3 cellular contexts compared by ENCODE assay signal in the genomic region with DNA sequence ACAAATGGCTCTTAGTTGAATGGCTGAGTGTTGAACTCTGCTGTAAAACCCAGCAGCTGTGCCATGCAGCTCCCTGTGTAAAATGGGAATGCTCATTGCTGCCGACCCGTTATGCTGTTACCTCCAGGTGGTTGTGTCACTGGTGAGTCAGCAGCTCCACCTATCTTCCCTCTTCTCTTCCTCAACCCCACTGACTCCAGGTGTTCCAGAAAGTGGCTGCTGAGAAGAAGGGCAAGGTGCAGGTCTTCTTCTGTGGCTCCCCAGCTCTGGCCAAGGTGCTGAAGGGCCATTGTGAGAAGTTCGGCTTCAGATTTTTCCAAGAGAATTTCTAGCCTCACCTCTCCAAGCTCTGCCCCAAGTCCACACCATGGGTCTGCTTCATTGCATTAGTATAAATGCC.
TF ChIP-seq lines count a peak whose summit lies in the region.

No MANE protein-coding gene starts in this region.

TF ChIP-seq in SK-N-SH, 30 proteins besides CTCF, POLR2A, EP300 and RAD21:
- TF ChIP-seq, protein P1, sequence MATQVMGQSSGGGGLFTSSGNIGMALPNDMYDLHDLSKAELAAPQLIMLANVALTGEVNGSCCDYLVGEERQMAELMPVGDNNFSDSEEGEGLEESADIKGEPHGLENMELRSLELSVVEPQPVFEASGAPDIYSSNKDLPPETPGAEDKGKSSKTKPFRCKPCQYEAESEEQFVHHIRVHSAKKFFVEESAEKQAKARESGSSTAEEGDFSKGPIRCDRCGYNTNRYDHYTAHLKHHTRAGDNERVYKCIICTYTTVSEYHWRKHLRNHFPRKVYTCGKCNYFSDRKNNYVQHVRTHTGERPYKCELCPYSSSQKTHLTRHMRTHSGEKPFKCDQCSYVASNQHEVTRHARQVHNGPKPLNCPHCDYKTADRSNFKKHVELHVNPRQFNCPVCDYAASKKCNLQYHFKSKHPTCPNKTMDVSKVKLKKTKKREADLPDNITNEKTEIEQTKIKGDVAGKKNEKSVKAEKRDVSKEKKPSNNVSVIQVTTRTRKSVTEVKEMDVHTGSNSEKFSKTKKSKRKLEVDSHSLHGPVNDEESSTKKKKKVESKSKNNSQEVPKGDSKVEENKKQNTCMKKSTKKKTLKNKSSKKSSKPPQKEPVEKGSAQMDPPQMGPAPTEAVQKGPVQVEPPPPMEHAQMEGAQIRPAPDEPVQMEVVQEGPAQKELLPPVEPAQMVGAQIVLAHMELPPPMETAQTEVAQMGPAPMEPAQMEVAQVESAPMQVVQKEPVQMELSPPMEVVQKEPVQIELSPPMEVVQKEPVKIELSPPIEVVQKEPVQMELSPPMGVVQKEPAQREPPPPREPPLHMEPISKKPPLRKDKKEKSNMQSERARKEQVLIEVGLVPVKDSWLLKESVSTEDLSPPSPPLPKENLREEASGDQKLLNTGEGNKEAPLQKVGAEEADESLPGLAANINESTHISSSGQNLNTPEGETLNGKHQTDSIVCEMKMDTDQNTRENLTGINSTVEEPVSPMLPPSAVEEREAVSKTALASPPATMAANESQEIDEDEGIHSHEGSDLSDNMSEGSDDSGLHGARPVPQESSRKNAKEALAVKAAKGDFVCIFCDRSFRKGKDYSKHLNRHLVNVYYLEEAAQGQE (IDR thresholded peaks at IDR 0.05; ENCODE audit: low read depth, low read length): peak; percentile 91
- TF ChIP-seq RFX5 (IDR thresholded peaks at IDR 0.05; ENCODE audit: low read length): no peak

TF ChIP-seq in SK-N-SH treated with all-trans-retinoic acid at 6 μM for 48 hours, 23 proteins besides CTCF, POLR2A, EP300 and RAD21:
- no peak for TF ChIP-seq TSHZ2 (CRISPR knock-in tag; IDR thresholded peaks at IDR 0.05)
- TF ChIP-seq ZFP3 (CRISPR knock-in tag; IDR thresholded peaks at IDR 0.05): no peak
- TF ChIP-seq, protein P2, sequence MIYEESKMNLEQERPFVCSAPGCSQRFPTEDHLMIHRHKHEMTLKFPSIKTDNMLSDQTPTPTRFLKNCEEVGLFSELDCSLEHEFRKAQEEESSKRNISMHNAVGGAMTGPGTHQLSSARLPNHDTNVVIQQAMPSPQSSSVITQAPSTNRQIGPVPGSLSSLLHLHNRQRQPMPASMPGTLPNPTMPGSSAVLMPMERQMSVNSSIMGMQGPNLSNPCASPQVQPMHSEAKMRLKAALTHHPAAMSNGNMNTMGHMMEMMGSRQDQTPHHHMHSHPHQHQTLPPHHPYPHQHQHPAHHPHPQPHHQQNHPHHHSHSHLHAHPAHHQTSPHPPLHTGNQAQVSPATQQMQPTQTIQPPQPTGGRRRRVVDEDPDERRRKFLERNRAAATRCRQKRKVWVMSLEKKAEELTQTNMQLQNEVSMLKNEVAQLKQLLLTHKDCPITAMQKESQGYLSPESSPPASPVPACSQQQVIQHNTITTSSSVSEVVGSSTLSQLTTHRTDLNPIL (CRISPR knock-in tag; IDR thresholded peaks at IDR 0.05; ENCODE audit: low read depth): no peak
- no peak for TF ChIP-seq ZNF70 (CRISPR knock-in tag; IDR thresholded peaks at IDR 0.05)
- TF ChIP-seq ARNTL (CRISPR knock-in tag; IDR thresholded peaks at IDR 0.05; ENCODE audit: borderline replicate concordance, low read depth): no peak
- no peak for TF ChIP-seq ESRRG (CRISPR knock-in tag; IDR thresholded peaks at IDR 0.05)
- no peak for TF ChIP-seq SNAI2 (CRISPR knock-in tag; IDR thresholded peaks at IDR 0.05)
- TF ChIP-seq PPARA (CRISPR knock-in tag; IDR thresholded peaks at IDR 0.05; ENCODE audit: borderline replicate concordance): no peak
- no peak for TF ChIP-seq ZC3H10 (CRISPR knock-in tag; IDR thresholded peaks at IDR 0.05)
- no peak for TF ChIP-seq OSR1 (CRISPR knock-in tag; IDR thresholded peaks at IDR 0.05)
- TF ChIP-seq CSDC2 (CRISPR knock-in tag; IDR thresholded peaks at IDR 0.05): no peak
TF ChIP-seq in SK-N-SH treated with all-trans-retinoic acid at 6 μM for 48 hours: peak in this region for 0.

TF ChIP-seq in K562, 482 proteins besides CTCF, POLR2A, EP300 and RAD21:
- TF ChIP-seq ELK1 (CRISPR knock-in tag; IDR thresholded peaks at IDR 0.05): no peak
- TF ChIP-seq, protein P3, sequence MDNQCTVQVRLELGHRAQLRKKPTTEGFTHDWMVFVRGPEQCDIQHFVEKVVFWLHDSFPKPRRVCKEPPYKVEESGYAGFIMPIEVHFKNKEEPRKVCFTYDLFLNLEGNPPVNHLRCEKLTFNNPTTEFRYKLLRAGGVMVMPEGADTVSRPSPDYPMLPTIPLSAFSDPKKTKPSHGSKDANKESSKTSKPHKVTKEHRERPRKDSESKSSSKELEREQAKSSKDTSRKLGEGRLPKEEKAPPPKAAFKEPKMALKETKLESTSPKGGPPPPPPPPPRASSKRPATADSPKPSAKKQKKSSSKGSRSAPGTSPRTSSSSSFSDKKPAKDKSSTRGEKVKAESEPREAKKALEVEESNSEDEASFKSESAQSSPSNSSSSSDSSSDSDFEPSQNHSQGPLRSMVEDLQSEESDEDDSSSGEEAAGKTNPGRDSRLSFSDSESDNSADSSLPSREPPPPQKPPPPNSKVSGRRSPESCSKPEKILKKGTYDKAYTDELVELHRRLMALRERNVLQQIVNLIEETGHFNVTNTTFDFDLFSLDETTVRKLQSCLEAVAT (IDR thresholded peaks at IDR 0.05): no peak
- peak; percentile 66; the same call in 1 of the 2 replicates for TF ChIP-seq EHMT2 (IDR thresholded peaks at IDR 0.05)
- TF ChIP-seq ETS2 (tag; IDR thresholded peaks at IDR 0.05; ENCODE audit: borderline replicate concordance, poor library complexity, severe bottlenecking): no peak
- TF ChIP-seq MTA2 (IDR thresholded peaks at IDR 0.05; ENCODE audit: low read depth): no peak
- TF ChIP-seq STAT5B (CRISPR knock-in tag; IDR thresholded peaks at IDR 0.05): no peak
- TF ChIP-seq, protein P4, sequence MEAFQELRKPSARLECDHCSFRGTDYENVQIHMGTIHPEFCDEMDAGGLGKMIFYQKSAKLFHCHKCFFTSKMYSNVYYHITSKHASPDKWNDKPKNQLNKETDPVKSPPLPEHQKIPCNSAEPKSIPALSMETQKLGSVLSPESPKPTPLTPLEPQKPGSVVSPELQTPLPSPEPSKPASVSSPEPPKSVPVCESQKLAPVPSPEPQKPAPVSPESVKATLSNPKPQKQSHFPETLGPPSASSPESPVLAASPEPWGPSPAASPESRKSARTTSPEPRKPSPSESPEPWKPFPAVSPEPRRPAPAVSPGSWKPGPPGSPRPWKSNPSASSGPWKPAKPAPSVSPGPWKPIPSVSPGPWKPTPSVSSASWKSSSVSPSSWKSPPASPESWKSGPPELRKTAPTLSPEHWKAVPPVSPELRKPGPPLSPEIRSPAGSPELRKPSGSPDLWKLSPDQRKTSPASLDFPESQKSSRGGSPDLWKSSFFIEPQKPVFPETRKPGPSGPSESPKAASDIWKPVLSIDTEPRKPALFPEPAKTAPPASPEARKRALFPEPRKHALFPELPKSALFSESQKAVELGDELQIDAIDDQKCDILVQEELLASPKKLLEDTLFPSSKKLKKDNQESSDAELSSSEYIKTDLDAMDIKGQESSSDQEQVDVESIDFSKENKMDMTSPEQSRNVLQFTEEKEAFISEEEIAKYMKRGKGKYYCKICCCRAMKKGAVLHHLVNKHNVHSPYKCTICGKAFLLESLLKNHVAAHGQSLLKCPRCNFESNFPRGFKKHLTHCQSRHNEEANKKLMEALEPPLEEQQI (IDR thresholded peaks at IDR 0.05): no peak
- 0 out of 2 replicates have a peak, but pooled peaks have one; percentile 53 for TF ChIP-seq MIER1 (IDR thresholded peaks at IDR 0.05; ENCODE audit: low read depth)
- TF ChIP-seq SMAD1 (IDR thresholded peaks at IDR 0.05; ENCODE audit: low read depth, low read length, partially characterized antibody): no peak
- TF ChIP-seq CTBP1 (IDR thresholded peaks at IDR 0.05; ENCODE audit: borderline replicate concordance): no peak
- TF ChIP-seq WHSC1 (IDR thresholded peaks at IDR 0.05; ENCODE audit: low read length): no peak
- no peak for TF ChIP-seq RFX1 (IDR thresholded peaks at IDR 0.05)
- TF ChIP-seq KDM5B (IDR thresholded peaks at IDR 0.05; ENCODE audit: insufficient replicate concordance, low read depth, low read length): no peak
- TF ChIP-seq, protein P5, sequence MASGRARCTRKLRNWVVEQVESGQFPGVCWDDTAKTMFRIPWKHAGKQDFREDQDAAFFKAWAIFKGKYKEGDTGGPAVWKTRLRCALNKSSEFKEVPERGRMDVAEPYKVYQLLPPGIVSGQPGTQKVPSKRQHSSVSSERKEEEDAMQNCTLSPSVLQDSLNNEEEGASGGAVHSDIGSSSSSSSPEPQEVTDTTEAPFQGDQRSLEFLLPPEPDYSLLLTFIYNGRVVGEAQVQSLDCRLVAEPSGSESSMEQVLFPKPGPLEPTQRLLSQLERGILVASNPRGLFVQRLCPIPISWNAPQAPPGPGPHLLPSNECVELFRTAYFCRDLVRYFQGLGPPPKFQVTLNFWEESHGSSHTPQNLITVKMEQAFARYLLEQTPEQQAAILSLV (tag; IDR thresholded peaks at IDR 0.05): no peak
- TF ChIP-seq ZNF140 (CRISPR knock-in tag; IDR thresholded peaks at IDR 0.05): no peak
- TF ChIP-seq, protein P1 (CRISPR knock-in tag; IDR thresholded peaks at IDR 0.05; ENCODE audit: low read depth): peak; percentile 81; the same call in 1 of the 2 replicates
- TF ChIP-seq, protein P6, sequence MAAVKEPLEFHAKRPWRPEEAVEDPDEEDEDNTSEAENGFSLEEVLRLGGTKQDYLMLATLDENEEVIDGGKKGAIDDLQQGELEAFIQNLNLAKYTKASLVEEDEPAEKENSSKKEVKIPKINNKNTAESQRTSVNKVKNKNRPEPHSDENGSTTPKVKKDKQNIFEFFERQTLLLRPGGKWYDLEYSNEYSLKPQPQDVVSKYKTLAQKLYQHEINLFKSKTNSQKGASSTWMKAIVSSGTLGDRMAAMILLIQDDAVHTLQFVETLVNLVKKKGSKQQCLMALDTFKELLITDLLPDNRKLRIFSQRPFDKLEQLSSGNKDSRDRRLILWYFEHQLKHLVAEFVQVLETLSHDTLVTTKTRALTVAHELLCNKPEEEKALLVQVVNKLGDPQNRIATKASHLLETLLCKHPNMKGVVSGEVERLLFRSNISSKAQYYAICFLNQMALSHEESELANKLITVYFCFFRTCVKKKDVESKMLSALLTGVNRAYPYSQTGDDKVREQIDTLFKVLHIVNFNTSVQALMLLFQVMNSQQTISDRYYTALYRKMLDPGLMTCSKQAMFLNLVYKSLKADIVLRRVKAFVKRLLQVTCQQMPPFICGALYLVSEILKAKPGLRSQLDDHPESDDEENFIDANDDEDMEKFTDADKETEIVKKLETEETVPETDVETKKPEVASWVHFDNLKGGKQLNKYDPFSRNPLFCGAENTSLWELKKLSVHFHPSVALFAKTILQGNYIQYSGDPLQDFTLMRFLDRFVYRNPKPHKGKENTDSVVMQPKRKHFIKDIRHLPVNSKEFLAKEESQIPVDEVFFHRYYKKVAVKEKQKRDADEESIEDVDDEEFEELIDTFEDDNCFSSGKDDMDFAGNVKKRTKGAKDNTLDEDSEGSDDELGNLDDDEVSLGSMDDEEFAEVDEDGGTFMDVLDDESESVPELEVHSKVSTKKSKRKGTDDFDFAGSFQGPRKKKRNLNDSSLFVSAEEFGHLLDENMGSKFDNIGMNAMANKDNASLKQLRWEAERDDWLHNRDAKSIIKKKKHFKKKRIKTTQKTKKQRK (IDR thresholded peaks at IDR 0.05; ENCODE audit: borderline replicate concordance, low read depth, low read length): no peak
TF ChIP-seq in K562: peak in this region for 3.
